In genomic region chr5:160042674-160043073, GRCh38 we compare ENCODE assay signal across 30 cellular contexts.
"Had no signal": no experiment of that assay in that cellular context is flagged by ENCODE, and none has a peak within 500 bp of the region (broad histone marks: within the 10 kb centered on the region; RNA-seq: fewer than 3 reads in every experiment).

No MANE protein-coding gene starts in this region.

- H3K9ac ChIP-seq: parathyroid adenoma had no signal

- H3K9me3 Mint-ChIP-seq: dendritic cell treated with granulocyte-macrophage colony-stimulating factor and Interleukin-4, amounts not matched to agents 40 ng/mL and 50 ng/mL, for 4 days; endodermal cell; mesothelial cell of epicardium; naive B cell; natural killer cell treated with Interleukin-12 subunit alpha and Interleukin-12 subunit beta and Interleukin-15 and Interleukin-18, amount 100 ng/mL, for 72 hours; neural crest cell; stimulated activated naive CD8-positive, alpha-beta T cell treated with anti-CD3 and anti-CD28 coated beads, Interleukin-15, amount 100 ng/mL, for 72 hours had no signal

- H3K4me3 Mint-ChIP-seq: dendritic cell treated with granulocyte-macrophage colony-stimulating factor and Interleukin-4, amounts not matched to agents 40 ng/mL and 50 ng/mL, for 4 days; endodermal cell; mesothelial cell of epicardium; naive B cell; natural killer cell treated with Interleukin-12 subunit alpha and Interleukin-12 subunit beta and Interleukin-15 and Interleukin-18, amount 100 ng/mL, for 72 hours; neural crest cell; stimulated activated naive CD8-positive, alpha-beta T cell treated with anti-CD3 and anti-CD28 coated beads, Interleukin-15, amount 100 ng/mL, for 72 hours had no signal

- H3K4me1 Mint-ChIP-seq: mesothelial cell of epicardium, naive B cell had no signal

- H3K27ac Mint-ChIP-seq: dendritic cell treated with granulocyte-macrophage colony-stimulating factor and Interleukin-4, amounts not matched to agents 40 ng/mL and 50 ng/mL, for 4 days; endodermal cell; mesothelial cell of epicardium; naive B cell; natural killer cell treated with Interleukin-12 subunit alpha and Interleukin-12 subunit beta and Interleukin-15 and Interleukin-18, amount 100 ng/mL, for 72 hours; progenitor cell of endocrine pancreas had no signal

- H3K9me3 ChIP-seq: colonic mucosa, esophagus muscularis mucosa, gastroesophageal sphincter, heart left ventricle, mucosa of descending colon, neutrophil, suprapubic skin, transverse colon, upper lobe of right lung, vagina had no signal

- H3K36me3 ChIP-seq: colonic mucosa had no signal

- ATAC-seq: foreskin keratinocyte; gastroesophageal sphincter; heart left ventricle; mucosa of descending colon; natural killer cell treated with Interleukin-12 subunit alpha and Interleukin-12 subunit beta and Interleukin-15 and Interleukin-18, amount 100 ng/mL, for 72 hours; sciatic nerve; stimulated activated naive CD8-positive, alpha-beta T cell treated with anti-CD3 and anti-CD28 coated beads, Interleukin-15, amount 100 ng/mL, for 72 hours; upper lobe of right lung had no signal

- H3K27me3 ChIP-seq: colonic mucosa, esophagus muscularis mucosa, foreskin keratinocyte, gastroesophageal sphincter, heart left ventricle, hepatocyte, neutrophil, suprapubic skin, transverse colon, upper lobe of right lung, vagina had no signal

- H3K79me2 ChIP-seq: hepatocyte, parathyroid adenoma had no signal

- H2AFZ ChIP-seq: hepatocyte, parathyroid adenoma had no signal

- H3K27me3 Mint-ChIP-seq: dendritic cell treated with granulocyte-macrophage colony-stimulating factor and Interleukin-4, amounts not matched to agents 40 ng/mL and 50 ng/mL, for 4 days; naive B cell; natural killer cell treated with Interleukin-12 subunit alpha and Interleukin-12 subunit beta and Interleukin-15 and Interleukin-18, amount 100 ng/mL, for 72 hours; progenitor cell of endocrine pancreas; stimulated activated naive CD8-positive, alpha-beta T cell treated with anti-CD3 and anti-CD28 coated beads, Interleukin-15, amount 100 ng/mL, for 72 hours had no signal

- DNase-seq: colonic mucosa; effector CD8-positive, alpha-beta T cell; endodermal cell; foreskin keratinocyte; heart left ventricle; mesenchymal stem cell; mucosa of descending colon; naive B cell; stimulated activated CD4-positive, alpha-beta T cell treated with anti-CD3 and anti-CD28 coated beads, Interleukin-12 subunit alpha, Interleukin-12 subunit beta, amount 100 ng/mL, for 4 hours; stimulated activated CD4-positive, alpha-beta T cell treated with anti-CD3 and anti-CD28 coated beads, Interleukin-1b, Interleukin-23, amount 100 ng/mL, for 48 hours; stimulated activated CD4-positive, alpha-beta T cell treated with anti-CD3 and anti-CD28 coated beads, Interleukin-4, amount 100 ng/mL, for 1 hour; stimulated activated CD8-positive, alpha-beta memory T cell treated with anti-CD3 and anti-CD28 coated beads, Interleukin-4, amount 100 ng/mL, for 48 hours; stimulated activated naive CD4-positive, alpha-beta T cell; stimulated activated naive CD8-positive, alpha-beta T cell treated with anti-CD3 and anti-CD28 coated beads, Interleukin-15, amount 100 ng/mL, for 72 hours; transverse colon; upper lobe of right lung had no signal

- H3K4me3 ChIP-seq: colonic mucosa, esophagus muscularis mucosa, gastroesophageal sphincter, heart left ventricle, hepatocyte, mucosa of descending colon, smooth muscle cell, suprapubic skin, transverse colon, upper lobe of right lung, vagina had no signal

- H3K4me1 ChIP-seq: colonic mucosa, foreskin keratinocyte, gastroesophageal sphincter, parathyroid adenoma, upper lobe of right lung, vagina had no signal

- H3K4me2 ChIP-seq: hepatocyte, smooth muscle cell had no signal

- H3K27ac ChIP-seq: colonic mucosa, esophagus muscularis mucosa, foreskin keratinocyte, gastroesophageal sphincter, heart left ventricle, hepatocyte, neutrophil, parathyroid adenoma, suprapubic skin, transverse colon, upper lobe of right lung, vagina had no signal
